In genomic region chr11:42524534-42525227, GRCh38 we compare ENCODE assay signal across 8 cellular contexts.
DNase-seq lines count a peak whose midpoint lies in the region; ATAC-seq, FAIRE-seq and TF ChIP-seq lines count a peak whose summit lies in the region.

No MANE protein-coding gene starts in this region.

- no peaks in the 10 kb centered on the region for H3K36me3 ChIP-seq in astrocyte (ENCODE audit: insufficient read depth, low read length)

- H2AFZ ChIP-seq in astrocyte (ENCODE audit: low read depth, low read length): no peak overlapping the region

- no peaks in the 10 kb centered on the region for H4K20me1 ChIP-seq in astrocyte (ENCODE audit: insufficient read depth, low read length)

- H3K27me3 ChIP-seq in astrocyte (ENCODE audit: insufficient read depth, low read length): no peaks in the 10 kb centered on the region

- H3K27ac ChIP-seq in astrocyte (ENCODE audit: low read depth, low read length): no peak overlapping the region

- H3K79me2 ChIP-seq in astrocyte (ENCODE audit: insufficient read depth, low read length): no peaks in the 10 kb centered on the region

- DNase-seq in ELR (ENCODE audit: low read depth) (peak; percentile 8), NCI-H510A (lab: John Stamatoyannopoulos, UW) (peak; percentile 17), astrocyte (ENCODE audit: low read depth) (peak; percentile 74), iPS DF 19.7 (ENCODE audit: low read depth, low spot score) (peak; percentile 40)
- DNase-seq in stimulated activated naive CD8-positive, alpha-beta T cell treated with anti-CD3 and anti-CD28 coated beads, Interleukin-15, amount 100 ng/mL, for 72 hours: peak; percentile 15 to 17
- DNase-seq in activated effector memory CD4-positive, alpha-beta T cell treated with anti-CD3 and anti-CD28 coated beads, Interleukin-2, amount 50 U/mL, for 16 hours: no peak

- H3K9me3 ChIP-seq in astrocyte (ENCODE audit: insufficient read depth, low read depth, low read length): no peaks in the 10 kb centered on the region

- FAIRE-seq in astrocyte (lab: Jason Lieb, UNC): peak; percentile 95

- H3K27ac Mint-ChIP-seq in astrocyte (ENCODE audit: unreplicated experiment): no peak overlapping the region
- no peak overlapping the region for H3K27ac Mint-ChIP-seq in stimulated activated naive CD8-positive, alpha-beta T cell treated with anti-CD3 and anti-CD28 coated beads, Interleukin-15, amount 100 ng/mL, for 72 hours

- peak; percentile 83 for ATAC-seq in GM19438 (IDR thresholded peaks at IDR 0.05; ENCODE audit: low read depth, unreplicated experiment)
- ATAC-seq in HG03354 (IDR thresholded peaks at IDR 0.05; ENCODE audit: poor library complexity, severe bottlenecking, unreplicated experiment): peak; percentile 94
- ATAC-seq in stimulated activated naive CD8-positive, alpha-beta T cell treated with anti-CD3 and anti-CD28 coated beads, Interleukin-15, amount 100 ng/mL, for 72 hours: no peak

- no peak overlapping the region for H3K9ac ChIP-seq in astrocyte (ENCODE audit: low read length)

- no peak overlapping the region for H3K4me2 ChIP-seq in astrocyte (ENCODE audit: low read length)

- no peaks in the 10 kb centered on the region for H3K36me3 Mint-ChIP-seq in astrocyte (ENCODE audit: low read depth, unreplicated experiment)

- H3K4me3 ChIP-seq in astrocyte (ENCODE audit: insufficient read depth, low read depth, low read length): no peak overlapping the region

- TF ChIP-seq CTCF in astrocyte (IDR thresholded peaks at IDR 0.05; ENCODE audit: insufficient read depth, low read depth, low read length): peak; percentile 82

- H3K4me1 Mint-ChIP-seq in astrocyte (ENCODE audit: low read depth, unreplicated experiment): peaks cover 5% of the 10 kb centered on the region
- H3K4me1 Mint-ChIP-seq in stimulated activated naive CD8-positive, alpha-beta T cell treated with anti-CD3 and anti-CD28 coated beads, Interleukin-15, amount 100 ng/mL, for 72 hours: no peaks in the 10 kb centered on the region

- no peaks in the 10 kb centered on the region for H3K9me3 Mint-ChIP-seq in astrocyte (ENCODE audit: unreplicated experiment)
- H3K9me3 Mint-ChIP-seq in stimulated activated naive CD8-positive, alpha-beta T cell treated with anti-CD3 and anti-CD28 coated beads, Interleukin-15, amount 100 ng/mL, for 72 hours: peaks cover 0 to 9% of the 10 kb centered on the region in 2 donors

- H3K4me3 Mint-ChIP-seq in astrocyte (ENCODE audit: unreplicated experiment): no peak overlapping the region
- no peak overlapping the region for H3K4me3 Mint-ChIP-seq in stimulated activated naive CD8-positive, alpha-beta T cell treated with anti-CD3 and anti-CD28 coated beads, Interleukin-15, amount 100 ng/mL, for 72 hours

- H3K4me1 ChIP-seq in astrocyte (ENCODE audit: insufficient read depth, low read length): no peaks in the 10 kb centered on the region

- no peaks in the 10 kb centered on the region for H3K27me3 Mint-ChIP-seq in astrocyte (ENCODE audit: low read depth, unreplicated experiment)
- no peaks in the 10 kb centered on the region for H3K27me3 Mint-ChIP-seq in stimulated activated naive CD8-positive, alpha-beta T cell treated with anti-CD3 and anti-CD28 coated beads, Interleukin-15, amount 100 ng/mL, for 72 hours
